In the genomic region with DNA sequence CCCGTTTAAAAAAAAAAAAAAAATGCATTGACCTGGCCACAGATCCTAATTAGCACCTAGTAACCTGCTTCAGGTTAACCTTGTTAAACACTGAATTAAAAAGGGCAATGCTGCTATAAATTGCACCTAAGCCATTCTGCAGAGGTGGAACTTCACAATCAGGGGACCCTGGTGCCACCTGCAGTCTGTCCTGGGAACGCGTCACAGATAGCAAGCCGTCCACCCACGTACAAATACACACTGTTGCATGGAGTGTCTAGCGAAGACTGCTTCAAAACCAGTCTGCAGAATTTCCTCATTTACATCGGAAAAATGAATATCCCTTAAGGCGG, we compare ENCODE assay signal across 8 cellular contexts.
DNase-seq lines count a peak whose midpoint lies in the region; ATAC-seq and TF ChIP-seq lines count a peak whose summit lies in the region.

No MANE protein-coding gene starts in this region.

- DNase-seq in DMS79 treated with DMSO at 0.1 percent for 48 hours (lab: John Stamatoyannopoulos, UW), result peak; percentile 88
- DNase-seq in PC-9, result peak in 1 of 2 experiments; percentile 78
- no peak for DNase-seq in lung (ENCODE audit: low spot score)
- peak; percentile 61 for DNase-seq in superior temporal gyrus (ENCODE audit: extremely low spot score)
- DNase-seq in OCI-M2 (lab: John Stamatoyannopoulos, UW; ENCODE audit: unreplicated experiment), result no peak

- no peaks in the 10 kb centered on the region for H4K20me1 ChIP-seq in PC-9 (ENCODE audit: insufficient read depth)

- peak overlapping the region; percentile 67 for H3K4me3 ChIP-seq in PC-9
- H3K4me3 ChIP-seq in lung, result no peak overlapping the region

- POLR2A ChIA-PET in PC-9 (lab: Charles Lee; ENCODE audit: unreplicated experiment), result interaction anchor here (0.6 kb wide), 1 partner anchor 21 kb away, joined by 4 read pairs; no protein-coding TSS in a partner anchor

- TSS peak; percentile 87 for BruUV-seq in PC-9 (replicated peaks; lab: Mats Ljungman, UMichigan)

- H3K27ac ChIP-seq in PC-9, result peak overlapping the region; percentile 95
- H3K27ac ChIP-seq in cingulate gyrus (ENCODE audit: low read depth, low read length), result peak overlapping the region; percentile 75
- H3K27ac ChIP-seq in lung (ENCODE audit: low read depth in 1 of 2, low read length in 1 of 2), result peak overlapping the region; percentile 43 to 87

- intact Hi-C loops in PC-9 (cut with micrococcal nuclease; ENCODE audit: unreplicated experiment), result loop anchor here (1.0 to 10.0 kb wide), 9 partner anchors 28 to 1222 kb away; partner anchors contain the start of gene IRS2

- peaks cover 38% of the 10 kb centered on the region for H3F3A ChIP-seq in PC-9 (ENCODE audit: insufficient read depth, low read depth)

- peak; percentile 70; the same call in 1 of the 2 replicates for TF ChIP-seq CTCF in PC-9 (conservative IDR thresholded peaks at IDR 0.05)
- TF ChIP-seq CTCF in lung (IDR thresholded peaks at IDR 0.05; ENCODE audit: control extremely low read depth, extremely low read depth), result peak; percentile 20

- 0 to 1% methylated on average over 8 of the region's 8 CpGs for WGBS in lung, 2 donors

- CTCF ChIA-PET in PC-9 (lab: Charles Lee), result interaction anchor here (0.6 to 0.7 kb wide), 3 partner anchors 24 to 1222 kb away, joined by 3 to 8 read pairs (median 6); no protein-coding TSS in a partner anchor

- H3K4me1 ChIP-seq in PC-9 (replicated peaks; ENCODE audit: insufficient read depth) (peaks cover 42% of the 10 kb centered on the region), lung (ENCODE audit: control insufficient read depth in 2 of 2, insufficient read depth in 2 of 2, low read length in 2 of 2) (peaks cover 0 to 3% of the 10 kb centered on the region in 2 donors)

- H3K27me3 ChIP-seq in PC-9 (ENCODE audit: insufficient read depth, low read depth) (no peaks in the 10 kb centered on the region), lung (ENCODE audit: control insufficient read depth, insufficient read depth) (no peaks in the 10 kb centered on the region)

- H3K36me3 ChIP-seq in PC-9 (ENCODE audit: low read depth) (no peaks in the 10 kb centered on the region), lung (ENCODE audit: control insufficient read depth in 2 of 2, insufficient read depth in 2 of 2, low read length in 2 of 2) (no peaks in the 10 kb centered on the region)

- peak overlapping the region; percentile 87 for H3K4me2 ChIP-seq in PC-9

- H3K9me3 ChIP-seq in PC-9 (ENCODE audit: insufficient read depth, low read depth) (peaks cover 4% of the 10 kb centered on the region), lung (ENCODE audit: control insufficient read depth in 2 of 2, insufficient read depth in 1 of 2, low read length in 1 of 2) (no peaks in the 10 kb centered on the region)

- ATAC-seq in GM19397 (IDR thresholded peaks at IDR 0.05; ENCODE audit: unreplicated experiment), result peak; percentile 74
- ATAC-seq in HG03432 (IDR thresholded peaks at IDR 0.05; ENCODE audit: unreplicated experiment), result peak; percentile 81
- ATAC-seq in lung (ENCODE audit: insufficient read depth, low FRiP score), result peak; percentile 58

- peak overlapping the region; percentile 75; the same call in 1 of the 2 replicates for H2AFZ ChIP-seq in PC-9

- H3K79me2 ChIP-seq in PC-9 (ENCODE audit: low read depth), result no peaks in the 10 kb centered on the region

- no peaks in the 10 kb centered on the region for H3K9me2 ChIP-seq in PC-9 (ENCODE audit: insufficient read depth)

Comparison
In these comparisons a context has a peak if more than half of its experiments do, and no peak if none do; other contexts are left out.
1. DNase-seq: peak in DMS79 treated with DMSO at 0.1 percent for 48 hours (single experiment) and superior temporal gyrus (single experiment); none in lung (single experiment) and OCI-M2 (single experiment).
2. Peak in every context shown above with its lines, with median percentiles within 50 percentile points of each other: ATAC-seq and H3K27ac ChIP-seq.